9 cellular contexts compared by ENCODE assay signal in the genomic region with DNA sequence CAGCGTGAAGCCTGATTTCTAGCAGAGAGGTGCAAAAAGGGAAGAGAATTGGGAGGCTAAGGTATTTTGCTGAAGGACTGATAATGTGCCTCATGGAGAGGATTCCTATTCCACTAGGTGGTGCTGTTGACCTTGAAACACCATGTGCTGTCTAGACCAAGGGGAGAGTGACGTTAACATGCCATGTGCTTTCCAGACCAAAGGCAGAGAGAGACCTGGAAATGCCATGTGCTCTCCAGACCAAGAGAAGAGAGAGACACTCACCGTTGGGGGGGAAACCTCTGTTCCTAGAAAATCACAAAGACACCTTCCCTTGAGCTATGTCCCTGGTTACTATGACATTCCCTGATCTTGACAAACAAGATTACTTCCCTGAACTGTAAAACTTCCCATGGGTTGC.
DNase-seq lines count a peak whose midpoint lies in the region; ATAC-seq, FAIRE-seq and TF ChIP-seq lines count a peak whose summit lies in the region.
"Had no signal": no experiment of that assay in that cellular context is flagged by ENCODE, and none has a peak within 500 bp of the region (broad histone marks: within the 10 kb centered on the region; RNA-seq: fewer than 3 reads in every experiment).

No MANE protein-coding gene starts in this region.

- intact Hi-C loops in activated CD8-positive, alpha-beta T cell treated with anti-CD3 and anti-CD28 coated beads for 36 hours (cut with micrococcal nuclease): loop anchor here (10.0 kb wide), 1 partner anchor 361 kb away; no protein-coding TSS in a partner anchor

- no peaks in the 10 kb centered on the region for H3K9me1 ChIP-seq in keratinocyte (ENCODE audit: control insufficient read depth, extremely low read depth, insufficient read depth, low read length)

- H3K4me3 ChIP-seq in GM23338: no peak overlapping the region
- H3K4me3 ChIP-seq in keratinocyte (ENCODE audit: control insufficient read depth in 2 of 3, extremely low read depth in 1 of 3, insufficient read depth in 2 of 3, low read depth in 1 of 3, low read length in 3 of 3): no peak overlapping the region

- H3K79me2 ChIP-seq in GM23338 (replicated peaks; ENCODE audit: insufficient read depth): no peaks in the 10 kb centered on the region
- H3K79me2 ChIP-seq in keratinocyte (ENCODE audit: control insufficient read depth, insufficient read depth, low read length): no peaks in the 10 kb centered on the region

- H3K4me2 ChIP-seq in GM23338 (no peak overlapping the region), keratinocyte (ENCODE audit: control insufficient read depth, extremely low read depth, insufficient read depth, low read depth, low read length) (no peak overlapping the region)

- H3K4me1 ChIP-seq in GM23338 (ENCODE audit: insufficient read depth) (no peaks in the 10 kb centered on the region), keratinocyte (ENCODE audit: control insufficient read depth, extremely low read depth, insufficient read depth, low read length) (no peaks in the 10 kb centered on the region)

- H3K27me3 ChIP-seq in GM23338 (ENCODE audit: insufficient read depth): peaks cover 6% of the 10 kb centered on the region; the same call in 1 of the 2 replicates
- H3K27me3 ChIP-seq in keratinocyte (ENCODE audit: control insufficient read depth, extremely low read depth, insufficient read depth, low read length): no peaks in the 10 kb centered on the region

- H2AFZ ChIP-seq in GM23338: peak overlapping the region; percentile 7; the same call in 1 of the 2 replicates
- H2AFZ ChIP-seq in keratinocyte (ENCODE audit: control insufficient read depth, low read length): no peak overlapping the region

- no peak overlapping the region for H3K27ac ChIP-seq in GM23338 (ENCODE audit: low read depth)
- H3K27ac ChIP-seq in keratinocyte (ENCODE audit: control insufficient read depth, insufficient read depth, low read length): no peak overlapping the region

- no peaks in the 10 kb centered on the region for H3K9me2 ChIP-seq in GM23338 (ENCODE audit: insufficient read depth)

- ATAC-seq in GM23338: peak; percentile 93
- ATAC-seq in activated CD8-positive, alpha-beta T cell treated with anti-CD3 and anti-CD28 coated beads for 36 hours: no peak
- no peak for ATAC-seq in HG03378 (IDR thresholded peaks at IDR 0.05; ENCODE audit: unreplicated experiment)

- no peak overlapping the region for H3K27ac Mint-ChIP-seq in GM23338
- H3K27ac Mint-ChIP-seq in activated CD8-positive, alpha-beta T cell treated with anti-CD3 and anti-CD28 coated beads for 36 hours: no peak overlapping the region
- H3K27ac Mint-ChIP-seq: naive B cell had no signal

- dilution Hi-C loops in keratinocyte (cut with MboI; ENCODE audit: extremely low pct_ligation_motif_present, low sequenced_read_pairs): loop anchor here (25.0 kb wide), 1 partner anchor 373 kb away; no protein-coding TSS in a partner anchor

- no peaks in the 10 kb centered on the region for H3K9me3 ChIP-seq in keratinocyte (ENCODE audit: control insufficient read depth, low read depth, low read length)

- H4K20me1 ChIP-seq in GM23338 (replicated peaks; ENCODE audit: insufficient read depth): no peaks in the 10 kb centered on the region
- no peaks in the 10 kb centered on the region for H4K20me1 ChIP-seq in keratinocyte (ENCODE audit: control insufficient read depth, extremely low read depth, insufficient read depth, low read length)

- peaks cover 14% of the 10 kb centered on the region for H3K27me3 Mint-ChIP-seq in GM23338 (ENCODE audit: insufficient read depth, low read depth, poor library complexity)
- H3K27me3 Mint-ChIP-seq in activated CD8-positive, alpha-beta T cell treated with anti-CD3 and anti-CD28 coated beads for 36 hours: no peaks in the 10 kb centered on the region
- H3K27me3 Mint-ChIP-seq: naive B cell had no signal

- TF ChIP-seq CTCF in GM23338 (conservative IDR thresholded peaks at IDR 0.05; ENCODE audit: low read depth in 2 of 2) (peak; percentile 76 to 98), keratinocyte (optimal IDR thresholded peaks at IDR 0.05 in 1 of 3, IDR thresholded peaks at IDR 0.05 in 1 of 3, conservative IDR thresholded peaks at IDR 0.05 in 1 of 3; ENCODE audit: extremely low read depth in 1 of 3, insufficient read depth in 2 of 3, low read length in 3 of 3) (peak; percentile 57 to 75 (median 62))
- peak; percentile 19 for TF ChIP-seq CTCF in activated CD8-positive, alpha-beta T cell treated with anti-CD3 and anti-CD28 coated beads for 36 hours (IDR thresholded peaks at IDR 0.05)

- peak; percentile 79 for FAIRE-seq in keratinocyte (lab: Jason Lieb, UNC)

- CTCF ChIA-PET in activated CD8-positive, alpha-beta T cell treated with anti-CD3 and anti-CD28 coated beads for 36 hours (lab: Charles Lee): interaction anchor here (0.8 to 0.9 kb wide), 2 partner anchors 12 to 362 kb away, joined by 3 read pairs; no protein-coding TSS in a partner anchor

- peaks cover 43% of the 10 kb centered on the region for H3K36me3 Mint-ChIP-seq in GM23338 (ENCODE audit: low read depth)
- H3K36me3 Mint-ChIP-seq in activated CD8-positive, alpha-beta T cell treated with anti-CD3 and anti-CD28 coated beads for 36 hours (ENCODE audit: low read depth): no peaks in the 10 kb centered on the region
- H3K36me3 Mint-ChIP-seq: naive B cell had no signal

- peaks cover 44% of the 10 kb centered on the region for H3K9me3 Mint-ChIP-seq in GM23338
- peaks cover 13% of the 10 kb centered on the region for H3K9me3 Mint-ChIP-seq in activated CD8-positive, alpha-beta T cell treated with anti-CD3 and anti-CD28 coated beads for 36 hours

- no peaks in the 10 kb centered on the region for H3F3A ChIP-seq in GM23338 (replicated peaks; ENCODE audit: low read depth)

- no peak overlapping the region for H3K9ac ChIP-seq in keratinocyte (ENCODE audit: control insufficient read depth, extremely low read depth, insufficient read depth, low read length)

- no peak overlapping the region for H3K4me3 Mint-ChIP-seq in GM23338
- no peak overlapping the region for H3K4me3 Mint-ChIP-seq in activated CD8-positive, alpha-beta T cell treated with anti-CD3 and anti-CD28 coated beads for 36 hours
- H3K4me3 Mint-ChIP-seq: naive B cell had no signal

- no peaks in the 10 kb centered on the region for H3K4me1 Mint-ChIP-seq in GM23338
- no peaks in the 10 kb centered on the region for H3K4me1 Mint-ChIP-seq in activated CD8-positive, alpha-beta T cell treated with anti-CD3 and anti-CD28 coated beads for 36 hours (ENCODE audit: low read depth)
- H3K4me1 Mint-ChIP-seq: naive B cell had no signal

- no peaks in the 10 kb centered on the region for H3K36me3 ChIP-seq in GM23338 (ENCODE audit: insufficient read depth)
- H3K36me3 ChIP-seq in keratinocyte (ENCODE audit: control insufficient read depth in 2 of 2, extremely low read depth in 1 of 2, insufficient read depth in 2 of 2, low read length in 2 of 2): no peaks in the 10 kb centered on the region

- DNase-seq in DMS153 (lab: John Stamatoyannopoulos, UW) (peak; percentile 42), GM23338 (ENCODE audit: low spot score) (peak; percentile 92), NCI-H146 treated with DMSO at 0.1 percent for 48 hours (lab: John Stamatoyannopoulos, UW; ENCODE audit: unreplicated experiment) (peak; percentile 16), keratinocyte (ENCODE audit: low read depth, low spot score) (peak; percentile 21), ecto neural progenitor cell (ENCODE audit: low spot score) (no peak)
- DNase-seq in activated CD8-positive, alpha-beta T cell treated with anti-CD3 and anti-CD28 coated beads for 36 hours: peak; percentile 23
- DNase-seq in NK-92 treated with Interleukin-12 subunit alpha and Interleukin-12 subunit beta, amount 100 ng/mL, for 24 hours (lab: John Stamatoyannopoulos, UW): no peak
- DNase-seq: naive B cell had no signal

- POLR2A ChIA-PET in activated CD8-positive, alpha-beta T cell treated with anti-CD3 and anti-CD28 coated beads for 36 hours (lab: Charles Lee): no interaction called here

TF ChIP-seq in GM23338, 12 proteins besides CTCF, POLR2A, EP300 and RAD21 (continues in another document):
- TF ChIP-seq POLR2AphosphoS5 (IDR thresholded peaks at IDR 0.05; ENCODE audit: low read depth) (no peak), ETS1 (IDR thresholded peaks at IDR 0.05) (no peak), ZNF331 (CRISPR knock-in tag; IDR thresholded peaks at IDR 0.05; ENCODE audit: low read depth) (no peak)

Comparison
In these comparisons a context has a peak if more than half of its experiments do, and no peak if none do; other contexts are left out.
1. DNase-seq: peak in DMS153 (single experiment), GM23338 (single experiment), NCI-H146 treated with DMSO at 0.1 percent for 48 hours (single experiment), activated CD8-positive, alpha-beta T cell treated with anti-CD3 and anti-CD28 coated beads for 36 hours (single experiment) and keratinocyte (single experiment); none in ecto neural progenitor cell (single experiment) and NK-92 treated with Interleukin-12 subunit alpha and Interleukin-12 subunit beta, amount 100 ng/mL, for 24 hours (single experiment).
2. CTCF ChIP-seq: peak in every context shown above with its lines; median percentile 87 in GM23338; 62 in keratinocyte; 19 in activated CD8-positive, alpha-beta T cell treated with anti-CD3 and anti-CD28 coated beads for 36 hours.